In genomic region chr2:189261431-189261841, GRCh38 we compare ENCODE assay signal across 1 cellular context.
TF ChIP-seq lines count a peak whose summit lies in the region.

No MANE protein-coding gene starts in this region.

TF ChIP-seq in SK-N-SH treated with all-trans-retinoic acid at 6 μM for 48 hours, 23 proteins besides CTCF, POLR2A, EP300 and RAD21 (continued from another document):
- TF ChIP-seq CSRNP3 (CRISPR knock-in tag; IDR thresholded peaks at IDR 0.05): no peak
- TF ChIP-seq BACH2 (CRISPR knock-in tag; IDR thresholded peaks at IDR 0.05; ENCODE audit: borderline replicate concordance): no peak
- no peak for TF ChIP-seq CSDC2 (CRISPR knock-in tag; IDR thresholded peaks at IDR 0.05)
- no peak for TF ChIP-seq ISL1 (CRISPR knock-in tag; IDR thresholded peaks at IDR 0.05)
- no peak for TF ChIP-seq ZC3H10 (CRISPR knock-in tag; IDR thresholded peaks at IDR 0.05)
- no peak for TF ChIP-seq SNAI2 (CRISPR knock-in tag; IDR thresholded peaks at IDR 0.05)
- no peak for TF ChIP-seq ZFP30 (CRISPR knock-in tag; IDR thresholded peaks at IDR 0.05)
